3 cellular contexts compared by ENCODE assay signal in the genomic region with DNA sequence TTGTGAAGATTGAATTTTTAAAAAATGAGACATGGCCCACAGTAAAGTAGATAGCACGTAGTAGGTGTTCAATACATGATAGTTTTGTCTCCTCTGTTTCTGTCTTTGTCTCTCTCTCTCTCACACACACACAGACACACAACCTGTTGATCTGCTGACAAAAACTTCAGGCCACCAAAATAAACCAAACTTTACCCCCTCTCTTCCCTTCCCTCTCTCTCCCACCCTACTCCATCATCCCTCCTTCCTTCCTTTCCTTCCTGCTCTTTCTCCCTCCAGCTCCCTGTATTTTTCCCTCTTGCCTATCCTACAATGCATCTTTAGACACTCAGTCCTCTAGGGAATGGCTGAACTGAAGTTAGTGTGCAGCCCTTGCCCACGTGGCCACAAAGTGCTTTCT.
"Had no signal": no experiment of that assay in that cellular context is flagged by ENCODE, and none has a peak within 500 bp of the region (broad histone marks: within the 10 kb centered on the region; RNA-seq: fewer than 3 reads in every experiment).

No MANE protein-coding gene starts in this region.

- DNase-seq: GDM1, GF-D8 had no signal

- H3K4me3 ChIP-seq: GM12878 had no signal
